In the genomic region with DNA sequence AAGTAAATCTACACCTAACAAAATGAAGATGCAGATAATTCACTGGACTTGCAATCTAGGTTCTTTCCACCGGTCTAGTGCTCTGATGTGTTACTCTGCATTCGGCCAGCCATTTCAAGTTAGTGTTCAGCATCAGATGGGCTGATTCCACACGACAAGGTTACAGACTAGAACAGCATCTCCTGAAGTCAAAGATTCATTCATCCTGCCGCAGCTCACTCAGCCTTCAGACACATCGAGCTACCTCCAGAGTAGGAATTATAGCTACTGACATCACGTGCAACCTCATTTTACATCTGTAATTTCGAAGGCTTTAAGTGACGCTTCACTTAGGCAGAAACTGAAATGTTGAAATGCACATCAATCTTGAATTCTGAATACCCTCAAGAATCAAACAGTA, we compare ENCODE assay signal across 21 cellular contexts.
"Had no signal": no experiment of that assay in that cellular context is flagged by ENCODE, and none has a peak within 500 bp of the region (broad histone marks: within the 10 kb centered on the region; RNA-seq: fewer than 3 reads in every experiment).

No MANE protein-coding gene starts in this region.

- H3K36me3 ChIP-seq: breast epithelium had no signal

- H3K4me1 ChIP-seq: breast epithelium had no signal

- ATAC-seq: activated T-cell treated with anti-CD3 and anti-CD28 coated beads, Interleukin-2, amount 50 U/mL, for 72 hours; K562; T-helper 17 cell had no signal

- DNase-seq: activated CD4-positive, alpha-beta memory T cell treated with anti-CD3 and anti-CD28 coated beads, Interleukin-2, amount 10 ng/mL, durations not matched to agents 7 days and 5 days; activated CD4-positive, alpha-beta T cell treated with anti-CD3 and anti-CD28 coated beads, Interleukin-2, amount 10 ng/mL, durations not matched to agents 7 days and 5 days; activated CD4-positive, CD25-positive, alpha-beta regulatory T cell; activated gamma-delta T cell treated with Interleukin-2 at 50 U/mL for 16 hours; activated naive CD4-positive, alpha-beta T cell treated with anti-CD3 and anti-CD28 coated beads, Interleukin-2, amount 10 ng/mL, durations not matched to agents 7 days and 5 days; activated naive CD8-positive, alpha-beta T cell treated with anti-CD3 and anti-CD28 coated beads for 36 hours; activated T-cell treated with anti-CD3 and anti-CD28 coated beads, Interleukin-2, amount 50 U/mL, for 72 hours; central memory CD4-positive, alpha-beta T cell; Karpas-422; MM.1S; NCI-H1105; NCI-H1436; NCI-H1694 treated with DMSO at 0.1 percent for 48 hours; NCI-H2029 treated with DMSO at 0.1 percent for 48 hours; NCI-H524; SHP77 treated with DMSO at 0.1 percent for 48 hours; T-helper 17 cell; T-helper 9 cell had no signal

- H3K9me3 ChIP-seq: breast epithelium had no signal

- H3K27me3 ChIP-seq: breast epithelium had no signal

- H3K4me3 ChIP-seq: breast epithelium, K562 had no signal

- H3K27ac ChIP-seq: breast epithelium, VCaP had no signal
